In genomic region chr2:233354971-233355574, GRCh38 we compare ENCODE assay signal across 8 cellular contexts. TPM values are rescaled to one million over a fixed set of nuclear protein-coding genes. Genes with fewer than 3 reads are reported as not detected.
DNase-seq lines count a peak whose midpoint lies in the region; ATAC-seq, FAIRE-seq and TF ChIP-seq lines count a peak whose summit lies in the region.

No MANE protein-coding gene starts in this region.

- peaks cover 6% of the 10 kb centered on the region; the same call in 1 of the 2 replicates for H4K20me1 ChIP-seq in K562 (replicated peaks; ENCODE audit: control insufficient read depth, insufficient read depth, low read length)

- H3K4me2 ChIP-seq in K562 (ENCODE audit: insufficient read depth, low read length) = peak overlapping the region; percentile 74

- H3K36me3 ChIP-seq in BE2C (peaks cover 3% of the 10 kb centered on the region; the same call in 1 of the 2 replicates), K562 (ENCODE audit: control insufficient read depth, insufficient read depth, low read length) (peaks cover 12% of the 10 kb centered on the region; the same call in 2 of the 3 replicates), kidney epithelial cell (ENCODE audit: control insufficient read depth, insufficient read depth, low read length) (peaks cover 1% of the 10 kb centered on the region), stomach smooth muscle (ENCODE audit: control insufficient read depth in 2 of 2, insufficient read depth in 2 of 2, low read length in 2 of 2) (no peaks in the 10 kb centered on the region)

- H3K27ac ChIP-seq in K562 (ENCODE audit: extremely low read depth, low read depth, low read length) (no peak overlapping the region), stomach smooth muscle (ENCODE audit: low read length) (no peak overlapping the region)

- TF ChIP-seq POLR2A in K562 (conservative IDR thresholded peaks at IDR 0.05) = no peak

- TF ChIP-seq CTCF in BE2C (IDR thresholded peaks at IDR 0.05; ENCODE audit: low read depth, low read length) (no peak), K562 (IDR thresholded peaks at IDR 0.05 in 2 of 3, conservative IDR thresholded peaks at IDR 0.05 in 1 of 3; ENCODE audit: insufficient read depth in 2 of 3, low read depth in 1 of 3, low read length in 3 of 3) (no peak), kidney epithelial cell (IDR thresholded peaks at IDR 0.05; ENCODE audit: insufficient read depth, low read length, poor library complexity, severe bottlenecking) (no peak)

- peaks cover 32% of the 10 kb centered on the region for H3K79me2 ChIP-seq in K562 (ENCODE audit: control insufficient read depth, insufficient read depth, low read length)

- H2AFZ ChIP-seq in K562 (ENCODE audit: low read depth, low read length) = no peak overlapping the region

- CTCF ChIA-PET in K562 (lab: Yijun Ruan, JAX; ENCODE audit: low intra/inter-chr PET ratio) = no interaction called here

- H3K4me3 ChIP-seq in BE2C (ENCODE audit: low read depth, low read length) (peak overlapping the region; percentile 89), K562 (peak overlapping the region; percentile 52), kidney epithelial cell (ENCODE audit: low read depth, low read length) (peak overlapping the region; percentile 53), stomach smooth muscle (ENCODE audit: low read length in 2 of 2) (peak overlapping the region; percentile 79 to 85)

- no peak for FAIRE-seq in K562 (lab: Jason Lieb, UNC)

- H3K9me1 ChIP-seq in K562 (ENCODE audit: control insufficient read depth, insufficient read depth, low read length) = no peaks in the 10 kb centered on the region

- no peak for DNase-seq in BE2C
- DNase-seq in NCI-H2171 treated with DMSO at 0.1 percent for 48 hours (lab: John Stamatoyannopoulos, UW) = peak; percentile 77
- no peak for DNase-seq in K562 (ENCODE audit: extremely low read depth in 1 of 4, low spot score in 3 of 4)
- no peak for DNase-seq in kidney epithelial cell (ENCODE audit: low read depth)

- POLR2A ChIA-PET in K562 (lab: Yijun Ruan, JAX) = interaction anchor here (0.7 kb wide), 1 partner anchor 749 kb away, joined by 4 read pairs; no protein-coding TSS in a partner anchor

- no TSS peak for BruUV-seq in K562 (replicated peaks; lab: Mats Ljungman, UMichigan)

- TF ChIP-seq EP300 in K562 (IDR thresholded peaks at IDR 0.05; ENCODE audit: low read length) = no peak

- no peak for TF ChIP-seq RAD21 in K562 (CRISPR knock-in tag; conservative IDR thresholded peaks at IDR 0.05 in 1 of 2, IDR thresholded peaks at IDR 0.05 in 1 of 2)

- WGBS in K562 (ENCODE audit: insufficient coverage, low coverage, missing lambda C conversion rate) = 12% methylated on average over 15 of the region's 46 CpGs

- H3K4me1 ChIP-seq in BE2C = peaks cover 32% of the 10 kb centered on the region
- H3K4me1 ChIP-seq in K562 (replicated peaks in 1 of 2; ENCODE audit: control insufficient read depth in 2 of 2, insufficient read depth in 2 of 2, low read length in 2 of 2) = peaks cover 31 to 37% of the 10 kb centered on the region in 2 experiments
- peaks cover 23% of the 10 kb centered on the region for H3K4me1 ChIP-seq in stomach smooth muscle (ENCODE audit: control insufficient read depth, insufficient read depth, low read length)

- ATAC-seq in GM18909 (IDR thresholded peaks at IDR 0.05; ENCODE audit: poor library complexity, unreplicated experiment) = peak; percentile 14
- no peak for ATAC-seq in K562
- no peak for ATAC-seq in GM18519 (IDR thresholded peaks at IDR 0.05; ENCODE audit: low FRiP score, unreplicated experiment)
- no peak for ATAC-seq in GM21360 (IDR thresholded peaks at IDR 0.05; ENCODE audit: unreplicated experiment)

- H3K27me3 ChIP-seq in BE2C (no peaks in the 10 kb centered on the region), K562 (ENCODE audit: control insufficient read depth in 2 of 2, insufficient read depth in 2 of 2, low read length in 2 of 2) (no peaks in the 10 kb centered on the region), kidney epithelial cell (ENCODE audit: control insufficient read depth, insufficient read depth, low read length) (no peaks in the 10 kb centered on the region), stomach smooth muscle (ENCODE audit: control insufficient read depth in 1 of 2, insufficient read depth in 2 of 2, low read length in 2 of 2) (no peaks in the 10 kb centered on the region)

- in situ Hi-C loops in K562 (cut with MboI) = no loop called here

- intact Hi-C loops in K562 (cut with micrococcal nuclease) = no loop called here

- no peaks in the 10 kb centered on the region for H3K9me3 ChIP-seq in BE2C
- H3K9me3 ChIP-seq in K562 (replicated peaks; ENCODE audit: control insufficient read depth, insufficient read depth, low read depth, low read length) = no peaks in the 10 kb centered on the region
- no peaks in the 10 kb centered on the region for H3K9me3 ChIP-seq in stomach smooth muscle (ENCODE audit: control insufficient read depth in 2 of 2, low read length in 2 of 2)

- H3K9ac ChIP-seq in K562 (ENCODE audit: insufficient read depth in 1 of 2, low read depth in 2 of 2, low read length in 2 of 2) (peak overlapping the region in 1 of 2 experiments; percentile 93; a peak in 3 of 4 replicates), stomach smooth muscle (ENCODE audit: low read length in 2 of 2) (peak overlapping the region; percentile 72 to 79)

TF ChIP-seq in K562, 482 proteins besides CTCF, POLR2A, EP300 and RAD21:
- TF ChIP-seq RBBP5 (IDR thresholded peaks at IDR 0.05; ENCODE audit: borderline replicate concordance, insufficient read depth, low read length, poor library complexity, severe bottlenecking) = peak; percentile 19
- no peak for TF ChIP-seq MXI1 (IDR thresholded peaks at IDR 0.05; ENCODE audit: low read depth, low read length)
- 0 out of 2 replicates have a peak, but pooled peaks have one; percentile 21 for TF ChIP-seq RBFOX2 (IDR thresholded peaks at IDR 0.05; ENCODE audit: low read depth, low read length)
- TF ChIP-seq FOXP1 (CRISPR knock-in tag; IDR thresholded peaks at IDR 0.05) = 0 out of 2 replicates have a peak, but pooled peaks have one; percentile 7

RNA-seq across cellular contexts. Expression of gene DGKD, which starts 0.8 kb away (rescaled TPM):
- polyA plus RNA-seq in BE2C (2012; ENCODE audit: insufficient read depth, insufficient read length, low read depth) = 76.3 TPM
- total RNA-seq in K562 (2011; cell fraction: chromatin; rRNA removed; ENCODE audit: low replicate concordance) = 163 and 241 TPM in 2 replicates
- total RNA-seq in K562 (2011; cell fraction: nucleolus; rRNA removed) = 70.9 and 79.1 TPM in 2 replicates
- 80.4 and 94.8 TPM in 2 replicates for total RNA-seq in K562 (2011; cell fraction: nucleoplasm; rRNA removed)
- 7.9 and 11.1 TPM in 2 replicates for total RNA-seq in K562 (2014; rRNA removed)
- 10.6 and 13.4 TPM in 2 replicates for total RNA-seq in K562 (2014; rRNA removed; fragmentation: Illumina TruSeq; extraction: Trizol)
- 9.4 and 9.5 TPM in 2 replicates for total RNA-seq in K562 (2015; rRNA removed; fragmentation: Illumina TruSeq; extraction: Trizol)
- 22.8 and 29.5 TPM in 2 replicates for total RNA-seq in K562 (2021)
- 18.5 and 21.9 TPM in 2 replicates for polyA plus RNA-seq in K562 (2011; rRNA removed)
- polyA plus RNA-seq in K562 (2011; cell fraction: cytosol; rRNA removed) = 8.9 and 9.0 TPM in 2 replicates
- 107 and 120 TPM in 2 replicates for polyA plus RNA-seq in K562 (2011; cell fraction: nucleus; rRNA removed)
- 16.7 and 18.9 TPM in 2 replicates for polyA plus RNA-seq in K562 (2012)
- polyA plus RNA-seq in K562 (2014; fragmentation: Illumina TruSeq; extraction: Trizol) = 13.8 and 15.4 TPM in 2 replicates
- under 1 TPM; 0.52 to 0.66 TPM for polyA plus RNA-seq in K562 (2014; fragmentation: Nextera tagmentation; extraction: Ambion mirVana)
- 18.2 and 18.6 TPM in 2 replicates for polyA plus RNA-seq in K562 (2014; rRNA removed)
- polyA minus RNA-seq in K562 (2011; rRNA and poly(A)+ RNA removed) = 26.1 and 43.5 TPM in 2 replicates
- polyA minus RNA-seq in K562 (2011; cell fraction: cytosol; rRNA and poly(A)+ RNA removed) = 10.3 and 13.8 TPM in 2 replicates
- polyA minus RNA-seq in K562 (2011; cell fraction: nucleus; rRNA and poly(A)+ RNA removed) = 19.5 and 27.5 TPM in 2 replicates
- total RNA-seq in kidney epithelial cell = 15.3 and 16.0 TPM in 2 replicates

RNA-seq across cellular contexts. Expression of gene SAG, which starts 47.5 kb away (rescaled TPM):
- polyA plus RNA-seq in BE2C (2012; ENCODE audit: insufficient read depth, insufficient read length, low read depth) = 0.14 TPM
- total RNA-seq in K562 (2011; cell fraction: chromatin; rRNA removed; ENCODE audit: low replicate concordance) = not detected in 2 replicates
- not detected in 2 replicates for total RNA-seq in K562 (2011; cell fraction: nucleolus; rRNA removed)
- not detected in 2 replicates for total RNA-seq in K562 (2011; cell fraction: nucleoplasm; rRNA removed)
- total RNA-seq in K562 (2014; rRNA removed) (not detected in 2 replicates), K562 (2014; rRNA removed; fragmentation: Illumina TruSeq; extraction: Trizol) (not detected in 2 replicates), K562 (2015; rRNA removed; fragmentation: Illumina TruSeq; extraction: Trizol) (0.04 TPM in 1 of 2 replicates, not detected in the other), K562 (2021) (0.64 TPM in 1 of 2 replicates, not detected in the other), kidney epithelial cell (not detected in 2 replicates)
- polyA plus RNA-seq in K562 (2011; rRNA removed) (not detected in 2 replicates), K562 (2014; fragmentation: Illumina TruSeq; extraction: Trizol) (not detected in 2 replicates), K562 (2014; fragmentation: Nextera tagmentation; extraction: Ambion mirVana) (under 1 TPM; 0.06 to 0.56 TPM), K562 (2014; rRNA removed) (not detected in 2 replicates)
- not detected in 2 replicates for polyA plus RNA-seq in K562 (2011; cell fraction: cytosol; rRNA removed)
- not detected in 2 replicates for polyA plus RNA-seq in K562 (2011; cell fraction: nucleus; rRNA removed)
- 0.03 TPM in 1 of 2 replicates, not detected in the other for polyA plus RNA-seq in K562 (2012)
- not detected in 2 replicates for polyA minus RNA-seq in K562 (2011; rRNA and poly(A)+ RNA removed)
- not detected in 2 replicates for polyA minus RNA-seq in K562 (2011; cell fraction: cytosol; rRNA and poly(A)+ RNA removed)
- polyA minus RNA-seq in K562 (2011; cell fraction: nucleus; rRNA and poly(A)+ RNA removed) = 0.11 TPM in 1 of 2 replicates, not detected in the other
